12 cellular contexts compared by ENCODE assay signal in the genomic region with DNA sequence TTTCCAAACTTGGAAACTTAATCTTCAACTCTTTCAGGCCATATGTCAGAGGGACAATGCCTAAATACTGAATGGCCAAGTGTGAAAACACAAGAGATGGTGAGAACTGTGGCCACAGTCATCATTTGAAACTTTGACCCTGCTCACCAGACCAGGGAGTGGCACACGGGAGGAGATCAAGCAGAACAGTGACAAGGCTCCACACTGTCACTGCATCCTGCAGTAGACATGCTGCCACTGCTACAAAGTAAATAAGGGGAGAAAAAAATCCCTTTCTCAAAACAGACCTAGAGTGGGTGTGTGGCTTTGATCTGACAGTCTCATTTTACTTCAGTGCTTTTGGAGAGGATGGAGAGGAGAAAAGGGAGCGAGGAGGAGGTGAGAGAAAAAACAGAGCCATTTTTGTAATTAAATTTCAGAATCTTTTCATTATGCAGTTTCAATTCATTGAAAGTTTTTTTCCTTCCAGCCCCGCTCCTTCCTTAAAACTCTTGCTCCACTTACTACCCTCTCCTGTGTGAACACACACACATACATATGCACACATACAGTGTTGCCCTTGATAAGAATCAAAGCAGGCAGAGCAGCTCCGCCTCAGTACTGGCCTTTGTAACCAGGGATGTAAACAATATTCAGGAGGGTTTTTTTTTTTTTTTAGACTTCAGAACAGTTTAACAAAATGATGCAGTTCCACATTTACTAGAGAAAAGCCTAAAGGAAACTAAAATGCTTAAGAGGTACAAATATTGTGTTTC. TPM values are rescaled to one million over a fixed set of nuclear protein-coding genes. Genes with fewer than 3 reads are reported as not detected.
DNase-seq lines count a peak whose midpoint lies in the region; ATAC-seq and TF ChIP-seq lines count a peak whose summit lies in the region.
"Had no signal": no experiment of that assay in that cellular context is flagged by ENCODE, and none has a peak within 500 bp of the region (broad histone marks: within the 10 kb centered on the region; RNA-seq: fewer than 3 reads in every experiment).

No MANE protein-coding gene starts in this region.

- H3K27me3 ChIP-seq in CD4-positive, alpha-beta T cell (ENCODE audit: control insufficient read depth, insufficient read depth, low read length): no peaks in the 10 kb centered on the region
- no peaks in the 10 kb centered on the region for H3K27me3 ChIP-seq in heart left ventricle
- H3K27me3 ChIP-seq in mesendoderm (ENCODE audit: insufficient read depth, low read length, poor library complexity): no peaks in the 10 kb centered on the region
- H3K27me3 ChIP-seq: ovary had no signal

- H3K4me2 ChIP-seq in mesendoderm (ENCODE audit: low read length): no peak overlapping the region

- H2BK15ac ChIP-seq in mesendoderm (replicated peaks; ENCODE audit: low read depth): no peak overlapping the region

- no peak overlapping the region for H3K56ac ChIP-seq in mesendoderm (ENCODE audit: low read length)

- H2BK5ac ChIP-seq in mesendoderm (ENCODE audit: low read length): no peak overlapping the region

- POLR2A ChIA-PET in CD4-positive, alpha-beta T cell (lab: Charles Lee): no interaction called here

- no peak overlapping the region for H3K4ac ChIP-seq in mesendoderm (ENCODE audit: low read depth, low read length)

- no peaks in the 10 kb centered on the region for H3K79me1 ChIP-seq in mesendoderm (ENCODE audit: low read length)

- no peak overlapping the region for H3K23ac ChIP-seq in mesendoderm (ENCODE audit: low read length)

- no peak overlapping the region for H4K8ac ChIP-seq in mesendoderm (ENCODE audit: low read depth, low read length)

- ATAC-seq in activated T-cell treated with anti-CD3 and anti-CD28 coated beads, Interleukin-2, amount 50 U/mL, for 72 hours (replicated peaks in 1 of 2): peak; percentile 60 to 77
- ATAC-seq in activated T-cell treated with anti-CD3 and anti-CD28 coated beads, Interleukin-2, amount 50 U/mL, for 4 hours: no peak
- peak; percentile 83 for ATAC-seq in GM21576 (IDR thresholded peaks at IDR 0.05; ENCODE audit: unreplicated experiment)
- ATAC-seq in HG03135 (IDR thresholded peaks at IDR 0.05; ENCODE audit: unreplicated experiment): peak; percentile 93
- no peak for ATAC-seq in CD4-positive, alpha-beta T cell (ENCODE audit: poor library complexity)
- ATAC-seq in heart left ventricle: no peak
- ATAC-seq: left cardiac atrium had no signal

- H3K4me3 ChIP-seq in heart left ventricle (no peak overlapping the region), mesendoderm (ENCODE audit: low read length) (no peak overlapping the region)
- H3K4me3 ChIP-seq: ovary had no signal

- H3K36me3 ChIP-seq in heart left ventricle (no peaks in the 10 kb centered on the region), mesendoderm (ENCODE audit: control insufficient read depth, insufficient read depth, low read length) (no peaks in the 10 kb centered on the region)
- H3K36me3 ChIP-seq: ovary had no signal

- H3K27me3 Mint-ChIP-seq in activated T-cell treated with anti-CD3 and anti-CD28 coated beads, Interleukin-2, amount 50 U/mL, for 72 hours (ENCODE audit: low read depth): peaks cover 25% of the 10 kb centered on the region
- peaks cover 2% of the 10 kb centered on the region for H3K27me3 Mint-ChIP-seq in activated T-cell treated with anti-CD3 and anti-CD28 coated beads, Interleukin-2, amount 50 U/mL, for 4 hours (ENCODE audit: low read depth)
- no peaks in the 10 kb centered on the region for H3K27me3 Mint-ChIP-seq in CD4-positive, alpha-beta T cell

- no peak for TF ChIP-seq POLR2A in heart left ventricle (IDR thresholded peaks at IDR 0.05)

- H3K9me3 Mint-ChIP-seq in activated T-cell treated with anti-CD3 and anti-CD28 coated beads, Interleukin-2, amount 50 U/mL, for 72 hours: no peaks in the 10 kb centered on the region
- no peaks in the 10 kb centered on the region for H3K9me3 Mint-ChIP-seq in activated T-cell treated with anti-CD3 and anti-CD28 coated beads, Interleukin-2, amount 50 U/mL, for 4 hours
- no peaks in the 10 kb centered on the region for H3K9me3 Mint-ChIP-seq in CD4-positive, alpha-beta T cell

- no peak overlapping the region for H4K5ac ChIP-seq in mesendoderm (ENCODE audit: low read length)

- H3K4me3 Mint-ChIP-seq in activated T-cell treated with anti-CD3 and anti-CD28 coated beads, Interleukin-2, amount 50 U/mL, for 72 hours: no peak overlapping the region
- H3K4me3 Mint-ChIP-seq in activated T-cell treated with anti-CD3 and anti-CD28 coated beads, Interleukin-2, amount 50 U/mL, for 4 hours: no peak overlapping the region
- H3K4me3 Mint-ChIP-seq in CD4-positive, alpha-beta T cell: no peak overlapping the region

- H2AK5ac ChIP-seq in mesendoderm (ENCODE audit: low read length): no peak overlapping the region

- no peaks in the 10 kb centered on the region for H3K36me3 Mint-ChIP-seq in activated T-cell treated with anti-CD3 and anti-CD28 coated beads, Interleukin-2, amount 50 U/mL, for 72 hours (ENCODE audit: insufficient read depth in 2 of 2)
- H3K36me3 Mint-ChIP-seq in activated T-cell treated with anti-CD3 and anti-CD28 coated beads, Interleukin-2, amount 50 U/mL, for 4 hours (ENCODE audit: insufficient read depth): no peaks in the 10 kb centered on the region
- H3K36me3 Mint-ChIP-seq in CD4-positive, alpha-beta T cell (ENCODE audit: low read depth): no peaks in the 10 kb centered on the region

- H2BK120ac ChIP-seq in mesendoderm (ENCODE audit: low read depth, low read length): no peak overlapping the region

- CTCF ChIA-PET in CD4-positive, alpha-beta T cell (lab: Charles Lee): no interaction called here

- H3K79me2 ChIP-seq in mesendoderm (ENCODE audit: control insufficient read depth, insufficient read depth, low read length): no peaks in the 10 kb centered on the region

- no peak overlapping the region for H3K27ac ChIP-seq in CD4-positive, alpha-beta T cell (ENCODE audit: low read depth, low read length)
- H3K27ac ChIP-seq in heart left ventricle (no peak overlapping the region), mesendoderm (ENCODE audit: low read depth, low read length) (no peak overlapping the region)
- H3K27ac ChIP-seq: ovary had no signal

- TF ChIP-seq CTCF in CD4-positive, alpha-beta T cell (IDR thresholded peaks at IDR 0.05): no peak
- TF ChIP-seq CTCF in heart left ventricle (IDR thresholded peaks at IDR 0.05): no peak

- no peak for DNase-seq in activated T-cell treated with anti-CD3 and anti-CD28 coated beads, Interleukin-2, amount 50 U/mL, for 72 hours
- DNase-seq in activated T-cell treated with anti-CD3 and anti-CD28 coated beads, Interleukin-2, amount 50 U/mL, for 4 hours: no peak
- DNase-seq in superior temporal gyrus (ENCODE audit: extremely low spot score) (peak; percentile 6), heart left ventricle (no peak), mesendoderm (no peak)
- no peak for DNase-seq in CD4-positive, alpha-beta T cell
- DNase-seq: activated effector memory CD4-positive, alpha-beta T cell treated with Interleukin-2 at 50 U/mL for 16 hours; left cardiac atrium; ovary; stimulated activated CD4-positive, alpha-beta T cell treated with anti-CD3 and anti-CD28 coated beads, Interleukin-4, amount 100 ng/mL, for 4 hours had no signal

- no peak overlapping the region for H3K9ac ChIP-seq in mesendoderm (ENCODE audit: low read length)

- WGBS in heart left ventricle, 4 donors: 39 to 52% (median 41%) methylated on average over 4 of the region's 4 CpGs
- WGBS in mesendoderm (ENCODE audit: extremely low coverage, insufficient coverage, low lambda C conversion rate): no CpG with 5 or more reads among the region's 4 CpGs

- no peaks in the 10 kb centered on the region for H3K4me1 Mint-ChIP-seq in activated T-cell treated with anti-CD3 and anti-CD28 coated beads, Interleukin-2, amount 50 U/mL, for 72 hours (ENCODE audit: low read depth)
- peaks cover 3% of the 10 kb centered on the region for H3K4me1 Mint-ChIP-seq in activated T-cell treated with anti-CD3 and anti-CD28 coated beads, Interleukin-2, amount 50 U/mL, for 4 hours (ENCODE audit: low read depth)
- no peaks in the 10 kb centered on the region for H3K4me1 Mint-ChIP-seq in CD4-positive, alpha-beta T cell (ENCODE audit: low read depth)

- H3K18ac ChIP-seq in mesendoderm (ENCODE audit: low read length): no peak overlapping the region

- no peaks in the 10 kb centered on the region for H3K9me3 ChIP-seq in CD4-positive, alpha-beta T cell (ENCODE audit: control insufficient read depth, low read length)
- no peaks in the 10 kb centered on the region for H3K9me3 ChIP-seq in heart left ventricle
- H3K9me3 ChIP-seq: ovary had no signal

- intact Hi-C loops in CD4-positive, alpha-beta T cell (cut with DNase I, micrococcal nuclease): no loop called here
- intact Hi-C loops in heart left ventricle (cut with DNase I): no loop called here

- H3K4me1 ChIP-seq in heart left ventricle (no peaks in the 10 kb centered on the region), mesendoderm (ENCODE audit: control insufficient read depth, low read depth, low read length) (no peaks in the 10 kb centered on the region)

- H3K27ac Mint-ChIP-seq in activated T-cell treated with anti-CD3 and anti-CD28 coated beads, Interleukin-2, amount 50 U/mL, for 72 hours: peak overlapping the region; percentile 58
- no peak overlapping the region for H3K27ac Mint-ChIP-seq in CD4-positive, alpha-beta T cell

RNA-seq across cellular contexts. Expression of gene NEXMIF, which starts 34.4 kb away (rescaled TPM):
- total RNA-seq in activated T-cell treated with anti-CD3 and anti-CD28 coated beads, Interleukin-2, amount 50 U/mL, for 72 hours: under 1 TPM; 0.24 to 0.65 TPM
- under 1 TPM; 0.21 to 0.54 (median 0.51) TPM for total RNA-seq in activated T-cell treated with anti-CD3 and anti-CD28 coated beads, Interleukin-2, amount 50 U/mL, for 4 hours
- total RNA-seq in CD4-positive, alpha-beta T cell: 1 to 10 TPM in 1 of 2 experiments, under 1 TPM in 1; 0.74 to 1.3 TPM
- under 1 TPM; 0.12 to 0.66 (median 0.32) TPM for total RNA-seq in heart left ventricle
- under 1 TPM; under 0.01 TPM for polyA plus RNA-seq in heart left ventricle
- polyA plus RNA-seq in mesendoderm (2013, experiment 1 of 2): 0.07 TPM
- 0.06 TPM for polyA plus RNA-seq in mesendoderm (2013, experiment 2 of 2)

Comparison
In these comparisons a context has a peak if more than half of its experiments do, and no peak if none do; other contexts are left out.
1. ATAC-seq: peak in activated T-cell treated with anti-CD3 and anti-CD28 coated beads, Interleukin-2, amount 50 U/mL, for 72 hours (2 of 2), GM21576 (single experiment) and HG03135 (single experiment); none in activated T-cell treated with anti-CD3 and anti-CD28 coated beads, Interleukin-2, amount 50 U/mL, for 4 hours (0 of 2), CD4-positive, alpha-beta T cell (single experiment) and heart left ventricle (0 of 4).